In genomic region chr22:25753252-25753651, GRCh38 we compare ENCODE assay signal across 20 cellular contexts. TPM values are rescaled to one million over a fixed set of nuclear protein-coding genes. Genes with fewer than 3 reads are reported as not detected.
A peak's percentile ranks its signal among the peaks of the same experiment; 100 is the strongest.
DNase-seq lines count a peak whose midpoint lies in the region; ATAC-seq and TF ChIP-seq lines count a peak whose summit lies in the region.
"Had no signal": no experiment of that assay in that cellular context is flagged by ENCODE, and none has a peak within 500 bp of the region (broad histone marks: within the 10 kb centered on the region; RNA-seq: fewer than 3 reads in every experiment).

No MANE protein-coding gene starts in this region.

- H3K36me3 Mint-ChIP-seq in GM23338 (ENCODE audit: low read depth): no peaks in the 10 kb centered on the region
- H3K36me3 Mint-ChIP-seq: CD4-positive, CD25-positive, alpha-beta regulatory T cell had no signal

- no peaks in the 10 kb centered on the region; the same call in 1 of the 2 replicates for H4K20me1 ChIP-seq in GM23338 (replicated peaks; ENCODE audit: insufficient read depth)

- H3K27ac ChIP-seq in GM23338 (ENCODE audit: low read depth): no peak overlapping the region
- peak overlapping the region; percentile 61 for H3K27ac ChIP-seq in KOPT-K1 (ENCODE audit: low read depth, low read length, poor library complexity, severe bottlenecking)
- H3K27ac ChIP-seq in psoas muscle: peak overlapping the region; percentile 92
- no peak overlapping the region for H3K27ac ChIP-seq in foreskin keratinocyte
- H3K27ac ChIP-seq: HL-60 had no signal

- 79 to 86% (median 86%) methylated on average over 14 of the region's 14 CpGs for WGBS in psoas muscle, 3 donors

- no peak for DNase-seq in GM23338 (ENCODE audit: low spot score)
- peak; percentile 25 to 26 for DNase-seq in erythroblast (lab: John Stamatoyannopoulos, UW)
- no peak for DNase-seq in psoas muscle
- DNase-seq in hippocampal formation (lab: John Stamatoyannopoulos, UW): no peak
- no peak for DNase-seq in foreskin keratinocyte
- DNase-seq: ACHN; AML-193; Caco-2; CD4-positive, CD25-positive, alpha-beta regulatory T cell; DMS153; KBM-7; NCI-H1436; NCI-H2029; NCI-H2171 treated with DMSO at 0.1 percent for 48 hours; NCI-H446 treated with DMSO at 0.1 percent for 48 hours; NCI-H774 had no signal

- intact Hi-C loops in psoas muscle (cut with DNase I): no loop called here

- H3K4me3 ChIP-seq in GM23338: no peak overlapping the region
- H3K4me3 ChIP-seq in psoas muscle: peak overlapping the region; percentile 60

- no peaks in the 10 kb centered on the region for H3K27me3 ChIP-seq in GM23338 (ENCODE audit: insufficient read depth)
- no peaks in the 10 kb centered on the region for H3K27me3 ChIP-seq in psoas muscle (ENCODE audit: insufficient read depth in 3 of 3, low read length in 2 of 3)
- no peaks in the 10 kb centered on the region for H3K27me3 ChIP-seq in foreskin keratinocyte

- no peaks in the 10 kb centered on the region for H3F3A ChIP-seq in GM23338 (replicated peaks; ENCODE audit: low read depth)

- no peak for ATAC-seq in GM23338
- ATAC-seq in psoas muscle: no peak
- ATAC-seq in foreskin keratinocyte: no peak
- ATAC-seq in HG03045 (IDR thresholded peaks at IDR 0.05; ENCODE audit: unreplicated experiment): no peak

- H3K4me1 ChIP-seq in GM23338 (ENCODE audit: insufficient read depth) (no peaks in the 10 kb centered on the region), psoas muscle (peaks cover 68% of the 10 kb centered on the region), foreskin keratinocyte (peaks cover 5% of the 10 kb centered on the region)

- no peaks in the 10 kb centered on the region; the same call in 2 of the 3 replicates for H3K9me3 Mint-ChIP-seq in GM23338
- H3K9me3 Mint-ChIP-seq: CD4-positive, CD25-positive, alpha-beta regulatory T cell had no signal

- no peaks in the 10 kb centered on the region for H3K79me2 ChIP-seq in GM23338 (replicated peaks; ENCODE audit: insufficient read depth)

- H3K4me3 Mint-ChIP-seq in GM23338: no peak overlapping the region
- H3K4me3 Mint-ChIP-seq: CD4-positive, CD25-positive, alpha-beta regulatory T cell had no signal

- no peaks in the 10 kb centered on the region; the same call in 1 of the 2 replicates for H3K36me3 ChIP-seq in GM23338 (ENCODE audit: insufficient read depth)
- H3K36me3 ChIP-seq in KOPT-K1 (ENCODE audit: insufficient read depth, low read length): peaks cover 94% of the 10 kb centered on the region
- no peaks in the 10 kb centered on the region for H3K36me3 ChIP-seq in psoas muscle (ENCODE audit: insufficient read depth in 1 of 2, low read depth in 1 of 2)

- no peak for TF ChIP-seq CTCF in GM23338 (conservative IDR thresholded peaks at IDR 0.05; ENCODE audit: low read depth in 2 of 2)
- TF ChIP-seq CTCF in psoas muscle (IDR thresholded peaks at IDR 0.05): no peak
- no peak for TF ChIP-seq CTCF in foreskin keratinocyte (conservative IDR thresholded peaks at IDR 0.05)

- H3K27me3 Mint-ChIP-seq in GM23338 (ENCODE audit: insufficient read depth, low read depth, poor library complexity): peaks cover 10% of the 10 kb centered on the region

- no peak overlapping the region for H3K27ac Mint-ChIP-seq in GM23338
- H3K27ac Mint-ChIP-seq: CD4-positive, CD25-positive, alpha-beta regulatory T cell had no signal

- H2AFZ ChIP-seq in GM23338: peak overlapping the region; percentile 84

- H3K9me3 ChIP-seq in KOPT-K1 (ENCODE audit: insufficient read depth, low read length, poor library complexity, severe bottlenecking) (peaks cover 4% of the 10 kb centered on the region), psoas muscle (no peaks in the 10 kb centered on the region)
- H3K9me3 ChIP-seq: Caco-2 had no signal

- TF ChIP-seq POLR2A in erythroblast (IDR thresholded peaks at IDR 0.05; ENCODE audit: low read length): no peak

- H3K9me2 ChIP-seq in GM23338 (ENCODE audit: insufficient read depth): no peaks in the 10 kb centered on the region

- no peak overlapping the region for H3K4me2 ChIP-seq in GM23338

- no peaks in the 10 kb centered on the region for H3K4me1 Mint-ChIP-seq in GM23338

TF ChIP-seq in GM23338, 12 proteins besides CTCF, POLR2A, EP300 and RAD21 (continues in another document):
- TF ChIP-seq REST (IDR thresholded peaks at IDR 0.05; ENCODE audit: unreplicated experiment): no peak
- no peak for TF ChIP-seq EZH2 (IDR thresholded peaks at IDR 0.05; ENCODE audit: low read depth, unreplicated experiment)
- TF ChIP-seq STAT1 (IDR thresholded peaks at IDR 0.05; ENCODE audit: unreplicated experiment): no peak
- TF ChIP-seq JUNB (IDR thresholded peaks at IDR 0.05; ENCODE audit: unreplicated experiment): no peak
- TF ChIP-seq ETS1 (IDR thresholded peaks at IDR 0.05): no peak
- no peak for TF ChIP-seq ZNF331 (CRISPR knock-in tag; IDR thresholded peaks at IDR 0.05; ENCODE audit: low read depth)

RNA-seq across cellular contexts. Expression of gene MYO18B, which starts 11.3 kb away (rescaled TPM):
- total RNA-seq in GM23338 (2014; rRNA removed; shearing (Covaris generic)): 0.27 and 0.45 TPM in 2 replicates
- polyA plus RNA-seq in GM23338 (2016; fragmentation: Nextera tagmentation; extraction: Ambion mirVana) (0.36 and 0.82 TPM in 2 replicates), psoas muscle (100 to 1,000 TPM in 2 of 3 donors, 10 to 100 TPM in 1; 79.3 to 224 (median 109) TPM), foreskin keratinocyte (not detected in 2 replicates)
- total RNA-seq in psoas muscle (100 to 1,000 TPM; 273 to 434 (median 349) TPM), foreskin keratinocyte (not detected in 2 replicates)
- total RNA-seq: M059J had no signal

Comparison
In these comparisons a context has a peak if more than half of its experiments do, and no peak if none do; other contexts are left out.
1. DNase-seq: peak in erythroblast (2 of 2); none in GM23338 (single experiment), psoas muscle (0 of 2), hippocampal formation (0 of 2) and foreskin keratinocyte (0 of 2).
2. H3K27ac ChIP-seq: peak in KOPT-K1 (single experiment) and psoas muscle (single experiment); none in GM23338 (single experiment) and foreskin keratinocyte (single experiment).
3. RNA of gene MYO18B, which starts 11.3 kb away (total RNA-seq): 273 to 434 TPM in psoas muscle; 0.27 to 0.45 TPM in GM23338 and not detected in foreskin keratinocyte; every median in the first group is over 100 times any median in the second.